35 cellular contexts compared by ENCODE assay signal in genomic region chr6:157570752-157571151, GRCh38.
DNase-seq lines count a peak whose midpoint lies in the region; ATAC-seq and TF ChIP-seq lines count a peak whose summit lies in the region.
"Had no signal": no experiment of that assay in that cellular context is flagged by ENCODE, and none has a peak within 500 bp of the region (broad histone marks: within the 10 kb centered on the region; RNA-seq: fewer than 3 reads in every experiment).

No MANE protein-coding gene starts in this region.

- no peak overlapping the region for H3K4me3 ChIP-seq in GM12865 (ENCODE audit: low read depth, low read length)
- H3K4me3 ChIP-seq in CD8-positive, alpha-beta T cell (ENCODE audit: low read depth, low read length), result no peak overlapping the region
- H3K4me3 ChIP-seq: dorsolateral prefrontal cortex, gastrocnemius medialis, lower lobe of right lung, prostate gland, sigmoid colon, SK-N-MC, tibial artery had no signal

- intact Hi-C loops in CD8-positive, alpha-beta T cell (cut with DNase I, micrococcal nuclease), result loop anchor here in 1 of 2 experiments (10.0 kb wide), 1 partner anchor 56 kb away; no protein-coding TSS in a partner anchor

- no peaks in the 10 kb centered on the region for H3K27me3 ChIP-seq in CD8-positive, alpha-beta T cell (ENCODE audit: insufficient read depth, low read length)
- H3K27me3 ChIP-seq: dorsolateral prefrontal cortex, gastrocnemius medialis, sigmoid colon, tibial artery had no signal

- H3K36me3 Mint-ChIP-seq in naive B cell, result peaks cover 5 to 15% of the 10 kb centered on the region in 2 donors
- H3K36me3 Mint-ChIP-seq in CD8-positive, alpha-beta T cell, result no peaks in the 10 kb centered on the region
- H3K36me3 Mint-ChIP-seq: brain, natural killer cell had no signal

- DNase-seq in GM12865 (ENCODE audit: low read depth) (peak; percentile 43), NAMALWA (ENCODE audit: low spot score) (peak; percentile 68), naive B cell (no peak), RWPE1 (ENCODE audit: low spot score) (no peak)
- DNase-seq in CD8-positive, alpha-beta T cell, result no peak
- DNase-seq: activated CD4-positive, alpha-beta T cell treated with anti-CD3 and anti-CD28 coated beads for 1 hour; activated naive CD4-positive, alpha-beta T cell treated with anti-CD3 and anti-CD28 coated beads, Interleukin-2, amount 10 ng/mL, durations not matched to agents 7 days and 5 days; amniotic stem cell; Caco-2; cerebellar nuclear complex; DMS79; dorsolateral prefrontal cortex; gastrocnemius medialis; GDM1; hippocampal formation; lower lobe of right lung; natural killer cell; NCI-H1092; NCI-H1694 treated with DMSO at 0.1 percent for 48 hours; NCI-H2171; NCI-H510A; occipital lobe; sigmoid colon; stimulated activated CD4-positive, alpha-beta T cell treated with anti-CD3 and anti-CD28 coated beads, Interleukin-12 subunit alpha, Interleukin-12 subunit beta, amount 100 ng/mL, for 4 hours; stimulated activated CD4-positive, alpha-beta T cell treated with anti-CD3 and anti-CD28 coated beads, Interleukin-4, amount 100 ng/mL, for 1 hour; tibial artery had no signal

- H3K4me1 ChIP-seq in CD8-positive, alpha-beta T cell (ENCODE audit: insufficient read depth, low read length), result peaks cover 15% of the 10 kb centered on the region
- H3K4me1 ChIP-seq: lower lobe of right lung, prostate gland, sigmoid colon had no signal

- ATAC-seq in GM21515 (IDR thresholded peaks at IDR 0.05; ENCODE audit: unreplicated experiment), result peak; percentile 23
- peak; percentile 58 to 59 for ATAC-seq in naive B cell (ENCODE audit: low read depth in 2 of 2)
- no peak for ATAC-seq in GM18907 (IDR thresholded peaks at IDR 0.05; ENCODE audit: unreplicated experiment)
- no peak for ATAC-seq in CD8-positive, alpha-beta T cell
- ATAC-seq: activated T-helper 17 cell treated with anti-CD3 and anti-CD28 coated beads, Interleukin-2, amount 50 U/mL, for 72 hours; gastrocnemius medialis; HCT116; lower lobe of right lung had no signal

- peaks cover 48 to 68% (median 52%) of the 10 kb centered on the region in 3 donors for H3K4me1 Mint-ChIP-seq in naive B cell
- peaks cover 34% of the 10 kb centered on the region for H3K4me1 Mint-ChIP-seq in CD8-positive, alpha-beta T cell (ENCODE audit: low read depth)
- H3K4me1 Mint-ChIP-seq: brain had no signal

- no peaks in the 10 kb centered on the region for H3K9me3 Mint-ChIP-seq in naive B cell
- no peaks in the 10 kb centered on the region for H3K9me3 Mint-ChIP-seq in CD8-positive, alpha-beta T cell
- H3K9me3 Mint-ChIP-seq: activated naive CD4-positive, alpha-beta T cell treated with anti-CD3 and anti-CD28 coated beads, Interleukin-2, amount 10 ng/mL, durations not matched to agents 7 days and 5 days; activated T-helper 17 cell treated with anti-CD3 and anti-CD28 coated beads, Interleukin-2, amount 50 U/mL, for 72 hours; natural killer cell; T-helper 1 cell treated with Interleukin-12 subunit alpha and Interleukin-12 subunit beta and Interleukin-4 antibody, amounts not matched to agents 30 μg/mL and 1 μg/mL, for 36 hours had no signal

- H3K4me3 Mint-ChIP-seq in naive B cell, result peak overlapping the region in 4 of 8 donors; percentile 47 to 67 (median 57)
- H3K4me3 Mint-ChIP-seq in CD8-positive, alpha-beta T cell, result no peak overlapping the region
- H3K4me3 Mint-ChIP-seq: activated naive CD4-positive, alpha-beta T cell treated with anti-CD3 and anti-CD28 coated beads, Interleukin-2, amount 10 ng/mL, durations not matched to agents 7 days and 5 days; brain; T-helper 1 cell treated with Interleukin-12 subunit alpha and Interleukin-12 subunit beta and Interleukin-4 antibody, amounts not matched to agents 30 μg/mL and 1 μg/mL, for 36 hours had no signal

- CTCF ChIA-PET in RWPE1 (lab: Yijun Ruan, JAX), result interaction anchor here (0.9 kb wide), 1 partner anchor 43 kb away, joined by 4 read pairs; no protein-coding TSS in a partner anchor
- CTCF ChIA-PET in CD8-positive, alpha-beta T cell (lab: Charles Lee), result interaction anchor here (1.7 to 2.0 kb wide), 3 partner anchors 9 to 26 kb away, joined by 5 to 7 read pairs (median 7); no protein-coding TSS in a partner anchor

- H3K27ac Mint-ChIP-seq in naive B cell, result peak overlapping the region in 1 of 6 donors; percentile 68
- no peak overlapping the region for H3K27ac Mint-ChIP-seq in CD8-positive, alpha-beta T cell
- H3K27ac Mint-ChIP-seq: activated T-helper 17 cell treated with anti-CD3 and anti-CD28 coated beads, Interleukin-2, amount 50 U/mL, for 72 hours; brain; T-helper 1 cell treated with Interleukin-12 subunit alpha and Interleukin-12 subunit beta and Interleukin-4 antibody, amounts not matched to agents 30 μg/mL and 1 μg/mL, for 36 hours had no signal

- H3K36me3 ChIP-seq in CD8-positive, alpha-beta T cell (ENCODE audit: insufficient read depth, low read length), result no peaks in the 10 kb centered on the region
- H3K36me3 ChIP-seq: gastrocnemius medialis, lower lobe of right lung, prostate gland, sigmoid colon, tibial artery had no signal

- no peaks in the 10 kb centered on the region for H3K9me3 ChIP-seq in CD8-positive, alpha-beta T cell (ENCODE audit: low read length)
- H3K9me3 ChIP-seq: gastrocnemius medialis, lower lobe of right lung, prostate gland, sigmoid colon, tibial artery had no signal

- H3K27me3 Mint-ChIP-seq in naive B cell, result no peaks in the 10 kb centered on the region
- no peaks in the 10 kb centered on the region for H3K27me3 Mint-ChIP-seq in CD8-positive, alpha-beta T cell (ENCODE audit: low read depth)
- H3K27me3 Mint-ChIP-seq: activated T-helper 17 cell treated with anti-CD3 and anti-CD28 coated beads, Interleukin-2, amount 50 U/mL, for 72 hours had no signal

- TF ChIP-seq CTCF in GM12865 (IDR thresholded peaks at IDR 0.05; ENCODE audit: insufficient read depth, low read depth, low read length, missing control alignments) (no peak), RWPE1 (conservative IDR thresholded peaks at IDR 0.05; ENCODE audit: low read depth) (no peak)
- no peak for TF ChIP-seq CTCF in CD8-positive, alpha-beta T cell (IDR thresholded peaks at IDR 0.05)

- POLR2A ChIA-PET in RWPE1 (lab: Yijun Ruan, JAX; ENCODE audit: low non-redundant PET), result no interaction called here
- POLR2A ChIA-PET in CD8-positive, alpha-beta T cell (lab: Charles Lee), result interaction anchor here (1.1 to 1.7 kb wide), 4 partner anchors 9 to 28 kb away, joined by 3 to 6 read pairs (median 4); no protein-coding TSS in a partner anchor

- H3K27ac ChIP-seq in RWPE1, result no peak overlapping the region
- H3K27ac ChIP-seq in CD8-positive, alpha-beta T cell (ENCODE audit: low read depth, low read length), result no peak overlapping the region
- H3K27ac ChIP-seq: C4-2B, dorsolateral prefrontal cortex, gastrocnemius medialis, lower lobe of right lung, prostate gland, sigmoid colon, SK-N-MC, tibial artery had no signal

Comparison
In these comparisons a context has a peak if more than half of its experiments do, and no peak if none do; other contexts are left out.
1. DNase-seq: peak in GM12865 (single experiment) and NAMALWA (single experiment); none in naive B cell (single experiment), RWPE1 (single experiment) and CD8-positive, alpha-beta T cell (0 of 7).
2. ATAC-seq: peak in GM21515 (single experiment) and naive B cell (2 of 2); none in GM18907 (single experiment) and CD8-positive, alpha-beta T cell (single experiment).